Comparison of ENCODE assay signal across 18 cellular contexts in genomic region chr4:156948738-156949137, GRCh38. TPM values are rescaled to one million over a fixed set of nuclear protein-coding genes. Genes with fewer than 3 reads are reported as not detected.
DNase-seq lines count a peak whose midpoint lies in the region; ATAC-seq, FAIRE-seq and TF ChIP-seq lines count a peak whose summit lies in the region.
"Had no signal": no experiment of that assay in that cellular context is flagged by ENCODE, and none has a peak within 500 bp of the region (broad histone marks: within the 10 kb centered on the region; RNA-seq: fewer than 3 reads in every experiment).

No MANE protein-coding gene starts in this region.

- H3K4me3 ChIP-seq in astrocyte (ENCODE audit: insufficient read depth, low read depth, low read length) (peak overlapping the region; percentile 9), stomach smooth muscle (ENCODE audit: low read length in 2 of 2) (peak overlapping the region in 1 of 2 donors; percentile 8), upper lobe of left lung (no peak overlapping the region)

- H3K4me3 Mint-ChIP-seq in astrocyte (ENCODE audit: unreplicated experiment): no peak overlapping the region
- H3K4me3 Mint-ChIP-seq in activated CD4-positive, alpha-beta T cell treated with anti-CD3 and anti-CD28 coated beads, Interleukin-2, amount 10 ng/mL, durations not matched to agents 7 days and 5 days: no peak overlapping the region
- H3K4me3 Mint-ChIP-seq in activated CD4-positive, alpha-beta memory T cell treated with anti-CD3 and anti-CD28 coated beads for 36 hours: no peak overlapping the region
- H3K4me3 Mint-ChIP-seq in stimulated activated naive CD8-positive, alpha-beta T cell treated with anti-CD3 and anti-CD28 coated beads, Interleukin-15, amount 100 ng/mL, for 72 hours: no peak overlapping the region
- H3K4me3 Mint-ChIP-seq: activated T-cell treated with anti-CD3 and anti-CD28 coated beads, Interleukin-2, amount 50 U/mL, for 4 hours; memory B cell had no signal

- peaks cover 92% of the 10 kb centered on the region for H3K79me2 ChIP-seq in astrocyte (ENCODE audit: insufficient read depth, low read length)

- H3K4me2 ChIP-seq in astrocyte (ENCODE audit: low read length): peak overlapping the region; percentile 79

- H3K9me3 Mint-ChIP-seq in astrocyte (ENCODE audit: unreplicated experiment): no peaks in the 10 kb centered on the region
- no peaks in the 10 kb centered on the region for H3K9me3 Mint-ChIP-seq in activated CD4-positive, alpha-beta T cell treated with anti-CD3 and anti-CD28 coated beads, Interleukin-2, amount 10 ng/mL, durations not matched to agents 7 days and 5 days
- H3K9me3 Mint-ChIP-seq in activated CD4-positive, alpha-beta memory T cell treated with anti-CD3 and anti-CD28 coated beads for 36 hours: no peaks in the 10 kb centered on the region
- H3K9me3 Mint-ChIP-seq in stimulated activated naive CD8-positive, alpha-beta T cell treated with anti-CD3 and anti-CD28 coated beads, Interleukin-15, amount 100 ng/mL, for 72 hours: no peaks in the 10 kb centered on the region
- H3K9me3 Mint-ChIP-seq: memory B cell had no signal

- peaks cover under 1% of the 10 kb centered on the region for H3K36me3 Mint-ChIP-seq in astrocyte (ENCODE audit: low read depth, unreplicated experiment)
- H3K36me3 Mint-ChIP-seq in activated CD4-positive, alpha-beta T cell treated with anti-CD3 and anti-CD28 coated beads, Interleukin-2, amount 10 ng/mL, durations not matched to agents 7 days and 5 days (ENCODE audit: low read depth): no peaks in the 10 kb centered on the region
- H3K36me3 Mint-ChIP-seq in activated CD4-positive, alpha-beta memory T cell treated with anti-CD3 and anti-CD28 coated beads for 36 hours: no peaks in the 10 kb centered on the region
- H3K36me3 Mint-ChIP-seq: memory B cell had no signal

- H3K9ac ChIP-seq in astrocyte (ENCODE audit: low read length): peak overlapping the region; percentile 72
- peak overlapping the region; percentile 20 to 21 for H3K9ac ChIP-seq in stomach smooth muscle (ENCODE audit: low read length in 2 of 2)

- DNase-seq in HK-2 (ENCODE audit: unreplicated experiment) (peak; percentile 34), astrocyte (ENCODE audit: low read depth) (no peak), kidney glomerular epithelial cell (lab: John Stamatoyannopoulos, UW) (peak; percentile 59), upper lobe of left lung (no peak)
- no peak for DNase-seq in activated CD4-positive, alpha-beta T cell treated with anti-CD3 and anti-CD28 coated beads, Interleukin-2, amount 10 ng/mL, durations not matched to agents 7 days and 5 days
- DNase-seq in activated CD4-positive, alpha-beta memory T cell treated with anti-CD3 and anti-CD28 coated beads for 36 hours: no peak
- DNase-seq in stimulated activated naive CD8-positive, alpha-beta T cell treated with anti-CD3 and anti-CD28 coated beads, Interleukin-15, amount 100 ng/mL, for 72 hours: no peak
- DNase-seq: activated T-cell treated with anti-CD3 and anti-CD28 coated beads, Interleukin-2, amount 50 U/mL, for 4 hours; C1 segment of cervical spinal cord; DND-41; NCI-H1694; NCI-H526 treated with DMSO at 0.1 percent for 48 hours; Right ventricle myocardium superior; small intestine had no signal

- H3K4me1 ChIP-seq in astrocyte (ENCODE audit: insufficient read depth, low read length) (peaks cover 75% of the 10 kb centered on the region), stomach smooth muscle (ENCODE audit: control insufficient read depth, insufficient read depth, low read length) (peaks cover 19% of the 10 kb centered on the region), upper lobe of left lung (peaks cover 0 to 15% (median 9%) of the 10 kb centered on the region in 4 donors)

- WGBS in upper lobe of left lung, 2 donors: 69 to 76% methylated on average over 3 of the region's 3 CpGs

- ATAC-seq in stimulated activated naive CD8-positive, alpha-beta T cell treated with anti-CD3 and anti-CD28 coated beads, Interleukin-15, amount 100 ng/mL, for 72 hours: no peak
- no peak for ATAC-seq in upper lobe of left lung (ENCODE audit: low FRiP score in 2 of 2)
- ATAC-seq: activated T-cell treated with anti-CD3 and anti-CD28 coated beads, Interleukin-2, amount 50 U/mL, for 4 hours had no signal

- no peaks in the 10 kb centered on the region for H4K20me1 ChIP-seq in astrocyte (ENCODE audit: insufficient read depth, low read length)

- H3K4me1 Mint-ChIP-seq in astrocyte (ENCODE audit: low read depth, unreplicated experiment): peaks cover 90% of the 10 kb centered on the region
- H3K4me1 Mint-ChIP-seq in activated CD4-positive, alpha-beta T cell treated with anti-CD3 and anti-CD28 coated beads, Interleukin-2, amount 10 ng/mL, durations not matched to agents 7 days and 5 days: no peaks in the 10 kb centered on the region
- H3K4me1 Mint-ChIP-seq in activated CD4-positive, alpha-beta memory T cell treated with anti-CD3 and anti-CD28 coated beads for 36 hours (ENCODE audit: low read depth): no peaks in the 10 kb centered on the region
- no peaks in the 10 kb centered on the region for H3K4me1 Mint-ChIP-seq in stimulated activated naive CD8-positive, alpha-beta T cell treated with anti-CD3 and anti-CD28 coated beads, Interleukin-15, amount 100 ng/mL, for 72 hours
- H3K4me1 Mint-ChIP-seq: memory B cell had no signal

- POLR2A ChIA-PET in activated CD4-positive, alpha-beta T cell treated with anti-CD3 and anti-CD28 coated beads, Interleukin-2, amount 10 ng/mL, durations not matched to agents 7 days and 5 days (lab: Charles Lee): no interaction called here
- POLR2A ChIA-PET in activated CD4-positive, alpha-beta memory T cell treated with anti-CD3 and anti-CD28 coated beads for 36 hours (lab: Charles Lee): no interaction called here

- TF ChIP-seq POLR2A in upper lobe of left lung (IDR thresholded peaks at IDR 0.05): no peak

- CTCF ChIA-PET in activated CD4-positive, alpha-beta T cell treated with anti-CD3 and anti-CD28 coated beads, Interleukin-2, amount 10 ng/mL, durations not matched to agents 7 days and 5 days (lab: Charles Lee): no interaction called here
- CTCF ChIA-PET in activated CD4-positive, alpha-beta memory T cell treated with anti-CD3 and anti-CD28 coated beads for 36 hours (lab: Charles Lee): no interaction called here

- H3K27me3 Mint-ChIP-seq in astrocyte (ENCODE audit: low read depth, unreplicated experiment): no peaks in the 10 kb centered on the region
- H3K27me3 Mint-ChIP-seq in activated CD4-positive, alpha-beta T cell treated with anti-CD3 and anti-CD28 coated beads, Interleukin-2, amount 10 ng/mL, durations not matched to agents 7 days and 5 days: no peaks in the 10 kb centered on the region
- H3K27me3 Mint-ChIP-seq in activated CD4-positive, alpha-beta memory T cell treated with anti-CD3 and anti-CD28 coated beads for 36 hours: no peaks in the 10 kb centered on the region
- no peaks in the 10 kb centered on the region for H3K27me3 Mint-ChIP-seq in stimulated activated naive CD8-positive, alpha-beta T cell treated with anti-CD3 and anti-CD28 coated beads, Interleukin-15, amount 100 ng/mL, for 72 hours
- H3K27me3 Mint-ChIP-seq: memory B cell had no signal

- intact Hi-C loops in activated CD4-positive, alpha-beta memory T cell treated with anti-CD3 and anti-CD28 coated beads for 36 hours (cut with micrococcal nuclease): no loop called here

- H3K27me3 ChIP-seq in astrocyte (ENCODE audit: insufficient read depth, low read length): no peaks in the 10 kb centered on the region
- H3K27me3 ChIP-seq in stomach smooth muscle (ENCODE audit: control insufficient read depth in 1 of 2, insufficient read depth in 2 of 2, low read length in 2 of 2): no peaks in the 10 kb centered on the region
- H3K27me3 ChIP-seq in upper lobe of left lung: no peaks in the 10 kb centered on the region
- H3K27me3 ChIP-seq: neutrophil had no signal

- peak overlapping the region; percentile 85 for H3K27ac Mint-ChIP-seq in astrocyte (ENCODE audit: unreplicated experiment)
- no peak overlapping the region for H3K27ac Mint-ChIP-seq in activated CD4-positive, alpha-beta T cell treated with anti-CD3 and anti-CD28 coated beads, Interleukin-2, amount 10 ng/mL, durations not matched to agents 7 days and 5 days
- no peak overlapping the region for H3K27ac Mint-ChIP-seq in activated CD4-positive, alpha-beta memory T cell treated with anti-CD3 and anti-CD28 coated beads for 36 hours
- H3K27ac Mint-ChIP-seq in stimulated activated naive CD8-positive, alpha-beta T cell treated with anti-CD3 and anti-CD28 coated beads, Interleukin-15, amount 100 ng/mL, for 72 hours: no peak overlapping the region
- H3K27ac Mint-ChIP-seq: memory B cell had no signal

- no peaks in the 10 kb centered on the region for H3K36me3 ChIP-seq in astrocyte (ENCODE audit: insufficient read depth, low read length)
- H3K36me3 ChIP-seq in stomach smooth muscle (ENCODE audit: control insufficient read depth in 2 of 2, insufficient read depth in 2 of 2, low read length in 2 of 2): no peaks in the 10 kb centered on the region
- no peaks in the 10 kb centered on the region for H3K36me3 ChIP-seq in upper lobe of left lung
- H3K36me3 ChIP-seq: neutrophil had no signal

- H3K9me3 ChIP-seq in astrocyte (ENCODE audit: insufficient read depth, low read depth, low read length): no peaks in the 10 kb centered on the region
- no peaks in the 10 kb centered on the region for H3K9me3 ChIP-seq in stomach smooth muscle (ENCODE audit: control insufficient read depth in 2 of 2, low read length in 2 of 2)
- no peaks in the 10 kb centered on the region for H3K9me3 ChIP-seq in upper lobe of left lung
- H3K9me3 ChIP-seq: neutrophil had no signal

- TF ChIP-seq CTCF in astrocyte (IDR thresholded peaks at IDR 0.05; ENCODE audit: insufficient read depth, low read depth, low read length) (no peak), upper lobe of left lung (IDR thresholded peaks at IDR 0.05) (no peak)

- H2AFZ ChIP-seq in astrocyte (ENCODE audit: low read depth, low read length): no peak overlapping the region

- no peak for FAIRE-seq in astrocyte (lab: Jason Lieb, UNC)
- FAIRE-seq: small intestine had no signal

- no peak for TF ChIP-seq EP300 in upper lobe of left lung (IDR thresholded peaks at IDR 0.05)

- H3K27ac ChIP-seq in astrocyte (ENCODE audit: low read depth, low read length) (peak overlapping the region; percentile 94), stomach smooth muscle (ENCODE audit: low read length) (peak overlapping the region; percentile 81), upper lobe of left lung (peak overlapping the region in 1 of 4 donors; percentile 28)
- H3K27ac ChIP-seq: HL-60, neutrophil had no signal

RNA-seq across cellular contexts. Expression of gene PDGFC, which starts 22.9 kb away (rescaled TPM):
- total RNA-seq in astrocyte: 167 and 188 TPM in 2 replicates
- total RNA-seq in activated CD4-positive, alpha-beta T cell treated with anti-CD3 and anti-CD28 coated beads, Interleukin-2, amount 10 ng/mL, durations not matched to agents 7 days and 5 days: not detected
- not detected for total RNA-seq in activated CD4-positive, alpha-beta memory T cell treated with anti-CD3 and anti-CD28 coated beads for 36 hours
- 10 to 100 TPM; 14.4 to 39.9 (median 28.5) TPM for total RNA-seq in upper lobe of left lung

Comparison
In these comparisons a context has a peak if more than half of its experiments do, and no peak if none do; other contexts are left out.
1. DNase-seq: peak in HK-2 (single experiment) and kidney glomerular epithelial cell (single experiment); none in astrocyte (single experiment), activated CD4-positive, alpha-beta T cell treated with anti-CD3 and anti-CD28 coated beads, Interleukin-2, amount 10 ng/mL, durations not matched to agents 7 days and 5 days (single experiment), activated CD4-positive, alpha-beta memory T cell treated with anti-CD3 and anti-CD28 coated beads for 36 hours (single experiment), stimulated activated naive CD8-positive, alpha-beta T cell treated with anti-CD3 and anti-CD28 coated beads, Interleukin-15, amount 100 ng/mL, for 72 hours (0 of 2) and upper lobe of left lung (0 of 2).
2. RNA of gene PDGFC, which starts 22.9 kb away (total RNA-seq): 167 to 188 TPM in astrocyte and 14.4 to 39.9 TPM in upper lobe of left lung; not detected in activated CD4-positive, alpha-beta T cell treated with anti-CD3 and anti-CD28 coated beads, Interleukin-2, amount 10 ng/mL, durations not matched to agents 7 days and 5 days and not detected in activated CD4-positive, alpha-beta memory T cell treated with anti-CD3 and anti-CD28 coated beads for 36 hours; every median in the first group is over 10 times any median in the second.